In genomic region chr3:45321607-45322391, GRCh38 we compare ENCODE assay signal across 15 cellular contexts.
A peak's percentile ranks its signal among the peaks of the same experiment; 100 is the strongest.
DNase-seq lines count a peak whose midpoint lies in the region; ATAC-seq and TF ChIP-seq lines count a peak whose summit lies in the region.
"Had no signal": no experiment of that assay in that cellular context is flagged by ENCODE, and none has a peak within 500 bp of the region (broad histone marks: within the 10 kb centered on the region; RNA-seq: fewer than 3 reads in every experiment).

No MANE protein-coding gene starts in this region.

- TF ChIP-seq CTCF in heart right ventricle (IDR thresholded peaks at IDR 0.05), result no peak

- H3K4me3 ChIP-seq in BLaER1 treated with 17β-estradiol and CSF1 and Interleukin-3, amounts not matched to agents 10 nM and 100 nM, result no peak overlapping the region
- H3K4me3 ChIP-seq in heart right ventricle, result no peak overlapping the region
- H3K4me3 ChIP-seq: left lung, psoas muscle, SJSA1 had no signal

- H3K4me1 ChIP-seq in BLaER1 treated with 17β-estradiol and CSF1 and Interleukin-3, amounts not matched to agents 10 nM and 100 nM, result peaks cover 0 to 19% (median 17%) of the 10 kb centered on the region in 10 experiments; a peak in 13 of 20 replicates
- no peaks in the 10 kb centered on the region for H3K4me1 ChIP-seq in heart right ventricle
- H3K4me1 ChIP-seq: left lung, psoas muscle, SJSA1 had no signal

- H3K9ac ChIP-seq in BLaER1 treated with 17β-estradiol and CSF1 and Interleukin-3, amounts not matched to agents 10 nM and 100 nM, result no peak overlapping the region

- ATAC-seq in GM19023 (IDR thresholded peaks at IDR 0.05; ENCODE audit: unreplicated experiment) (no peak), GM21619 (IDR thresholded peaks at IDR 0.05; ENCODE audit: unreplicated experiment) (no peak), HG03025 (IDR thresholded peaks at IDR 0.05; ENCODE audit: low FRiP score, unreplicated experiment) (no peak), heart right ventricle (no peak)
- ATAC-seq: left lung, psoas muscle had no signal

- DNase-seq in ELR (ENCODE audit: low read depth) (peak; percentile 20), RPMI7951 (ENCODE audit: low read depth) (peak; percentile 32), glomerular visceral epithelial cell (ENCODE audit: extremely low spot score) (peak; percentile 8), heart right ventricle (no peak)
- DNase-seq: activated CD4-positive, alpha-beta memory T cell treated with anti-CD3 and anti-CD28 coated beads, Interleukin-2, amount 10 ng/mL, durations not matched to agents 7 days and 5 days; activated effector memory CD4-positive, alpha-beta T cell treated with anti-CD3 and anti-CD28 coated beads, Interleukin-2, amount 50 U/mL, for 16 hours; hippocampal formation; left lung; NCI-H1930; psoas muscle had no signal

- intact Hi-C loops in heart right ventricle (cut with DNase I), result no loop called here

- H3K27me3 ChIP-seq in BLaER1 treated with 17β-estradiol and CSF1 and Interleukin-3, amounts not matched to agents 10 nM and 100 nM, result no peaks in the 10 kb centered on the region
- peaks cover 0 to 27% (median 9%) of the 10 kb centered on the region in 7 donors for H3K27me3 ChIP-seq in heart right ventricle

- no peaks in the 10 kb centered on the region for H3K36me3 ChIP-seq in BLaER1 treated with 17β-estradiol and CSF1 and Interleukin-3, amounts not matched to agents 10 nM and 100 nM
- H3K36me3 ChIP-seq in heart right ventricle, result no peaks in the 10 kb centered on the region
- H3K36me3 ChIP-seq: left lung, SJSA1 had no signal

- H3K9me3 ChIP-seq in BLaER1 treated with 17β-estradiol and CSF1 and Interleukin-3, amounts not matched to agents 10 nM and 100 nM (replicated peaks in 1 of 11), result no peaks in the 10 kb centered on the region
- no peaks in the 10 kb centered on the region for H3K9me3 ChIP-seq in heart right ventricle
- H3K9me3 ChIP-seq: left lung, psoas muscle, SJSA1 had no signal

- no peak overlapping the region for H3K27ac ChIP-seq in BLaER1 treated with 17β-estradiol and CSF1 and Interleukin-3, amounts not matched to agents 10 nM and 100 nM
- no peak overlapping the region for H3K27ac ChIP-seq in heart right ventricle
- H3K27ac ChIP-seq: left lung, psoas muscle, SJSA1 had no signal

- WGBS in heart right ventricle, 2 donors, result 69 to 75% methylated on average over 11 of the region's 11 CpGs

- H4K20me1 ChIP-seq in BLaER1 treated with 17β-estradiol and CSF1 and Interleukin-3, amounts not matched to agents 10 nM and 100 nM, result no peaks in the 10 kb centered on the region

- peak overlapping the region in 8 of 11 experiments; percentile 5 to 60 (median 39); a peak in 14 of 22 replicates for H3K4me2 ChIP-seq in BLaER1 treated with 17β-estradiol and CSF1 and Interleukin-3, amounts not matched to agents 10 nM and 100 nM

Comparison
In these comparisons a context has a peak if more than half of its experiments do, and no peak if none do; other contexts are left out.
1. DNase-seq: peak in ELR (single experiment), RPMI7951 (single experiment) and glomerular visceral epithelial cell (single experiment); none in heart right ventricle (0 of 2).